ENCODE assay signal across 2 cellular contexts in genomic region chr21:35048183-35048601, GRCh38.
TF ChIP-seq lines count a peak whose summit lies in the region.

No MANE protein-coding gene starts in this region.

TF ChIP-seq in liver, 16 proteins besides CTCF, POLR2A, EP300 and RAD21:
- TF ChIP-seq YY1 (IDR thresholded peaks at IDR 0.05) (no peak), REST (IDR thresholded peaks at IDR 0.05) (no peak), FOXA1 (IDR thresholded peaks at IDR 0.05) (no peak), FOXA2 (IDR thresholded peaks at IDR 0.05) (no peak), HNF4G (IDR thresholded peaks at IDR 0.05) (no peak), JUND (IDR thresholded peaks at IDR 0.05) (no peak), ATF3 (IDR thresholded peaks at IDR 0.05) (no peak)

TF ChIP-seq in HepG2, 621 proteins besides CTCF, POLR2A, EP300 and RAD21:
- TF ChIP-seq ETV5 (CRISPR knock-in tag; IDR thresholded peaks at IDR 0.05; ENCODE audit: borderline replicate concordance): no peak
- TF ChIP-seq ZNF775 (CRISPR knock-in tag; IDR thresholded peaks at IDR 0.05; ENCODE audit: borderline replicate concordance): no peak
- no peak for TF ChIP-seq TGIF2 (CRISPR knock-in tag; IDR thresholded peaks at IDR 0.05)
- no peak for TF ChIP-seq POLR2AphosphoS5 (IDR thresholded peaks at IDR 0.05; ENCODE audit: low read depth, low read length)
- TF ChIP-seq ZNF383 (CRISPR knock-in tag; IDR thresholded peaks at IDR 0.05; ENCODE audit: borderline replicate concordance): no peak
TF ChIP-seq in HepG2: peak in this region for 0.
